ENCODE assay signal across 12 cellular contexts in the genomic region with DNA sequence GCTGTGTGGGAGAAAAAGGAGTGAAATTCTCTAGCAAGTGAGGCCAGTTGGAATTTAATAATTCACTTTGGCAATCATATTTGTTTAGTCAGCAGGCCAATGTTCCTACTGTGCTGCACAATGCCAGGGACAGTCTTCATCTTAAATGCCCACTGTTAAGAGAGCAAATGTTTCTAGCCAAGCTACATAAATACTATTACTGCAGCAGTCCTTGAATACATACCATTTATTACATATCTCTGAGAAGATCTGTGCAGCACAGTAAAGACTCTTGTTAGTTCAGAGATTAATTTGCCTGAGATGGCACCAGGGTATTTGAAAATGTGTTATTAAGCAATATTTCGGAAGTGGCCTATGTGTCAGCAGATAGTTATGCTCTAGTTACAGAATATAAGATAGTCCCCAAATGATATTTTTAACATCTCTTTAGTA.
DNase-seq lines count a peak whose midpoint lies in the region; ATAC-seq and TF ChIP-seq lines count a peak whose summit lies in the region.
"Had no signal": no experiment of that assay in that cellular context is flagged by ENCODE, and none has a peak within 500 bp of the region (broad histone marks: within the 10 kb centered on the region; RNA-seq: fewer than 3 reads in every experiment).

No MANE protein-coding gene starts in this region.

- peaks cover 52% of the 10 kb centered on the region for H3K4me1 Mint-ChIP-seq in brain
- H3K4me1 Mint-ChIP-seq in CD4-positive, alpha-beta memory T cell: no peaks in the 10 kb centered on the region

- intact Hi-C loops in upper lobe of right lung (cut with DNase I): no loop called here
- intact Hi-C loops in CD4-positive, alpha-beta memory T cell (cut with micrococcal nuclease): no loop called here

- no peak overlapping the region for H3K4me3 ChIP-seq in upper lobe of right lung
- H3K4me3 ChIP-seq in CD4-positive, alpha-beta memory T cell (ENCODE audit: low read length in 2 of 2): no peak overlapping the region

- TF ChIP-seq CTCF in brain (conservative IDR thresholded peaks at IDR 0.05) (no peak), upper lobe of right lung (IDR thresholded peaks at IDR 0.05) (no peak)

- H3K4me3 Mint-ChIP-seq in brain: no peak overlapping the region
- H3K4me3 Mint-ChIP-seq in CD4-positive, alpha-beta memory T cell: no peak overlapping the region

- H3K36me3 Mint-ChIP-seq in brain: peaks cover 18% of the 10 kb centered on the region
- H3K36me3 Mint-ChIP-seq in CD4-positive, alpha-beta memory T cell: no peaks in the 10 kb centered on the region

- H3K9me3 ChIP-seq in upper lobe of right lung: no peaks in the 10 kb centered on the region
- no peaks in the 10 kb centered on the region for H3K9me3 ChIP-seq in CD4-positive, alpha-beta memory T cell (ENCODE audit: control insufficient read depth in 1 of 2, low read length in 2 of 2)

- peaks cover 41% of the 10 kb centered on the region for H3K4me1 ChIP-seq in upper lobe of right lung
- H3K4me1 ChIP-seq in CD4-positive, alpha-beta memory T cell (ENCODE audit: insufficient read depth, low read length): no peaks in the 10 kb centered on the region

- POLR2A ChIA-PET in CD4-positive, alpha-beta memory T cell (lab: Charles Lee; ENCODE audit: partially characterized antibody): no interaction called here

- H3K27me3 Mint-ChIP-seq in brain: no peaks in the 10 kb centered on the region
- peaks cover 9 to 11% of the 10 kb centered on the region in 2 donors for H3K27me3 Mint-ChIP-seq in CD4-positive, alpha-beta memory T cell

- DNase-seq in NCI-H510A treated with DMSO at 0.1 percent for 48 hours (lab: John Stamatoyannopoulos, UW) (peak; percentile 5), NCI-H510A (lab: John Stamatoyannopoulos, UW) (no peak), iris pigment epithelial cell (ENCODE audit: low read depth) (peak; percentile 83), upper lobe of right lung (no peak), COLO668 (lab: John Stamatoyannopoulos, UW; ENCODE audit: unreplicated experiment) (no peak), SW480 (ENCODE audit: low spot score) (no peak)
- no peak for DNase-seq in CD4-positive, alpha-beta memory T cell
- DNase-seq: activated T-cell treated with anti-CD3 and anti-CD28 coated beads, Interleukin-2, amount 50 U/mL, for 48 hours; NCI-H2029; stimulated activated CD4-positive, alpha-beta T cell treated with anti-CD3 and anti-CD28 coated beads, Interleukin-2, amount 100 ng/mL, for 24 hours; T-helper 9 cell had no signal

- H3K36me3 ChIP-seq in upper lobe of right lung: peaks cover 15% of the 10 kb centered on the region
- H3K36me3 ChIP-seq in CD4-positive, alpha-beta memory T cell (ENCODE audit: insufficient read depth, low read length): no peaks in the 10 kb centered on the region

- H3K9me3 Mint-ChIP-seq in brain: no peaks in the 10 kb centered on the region
- no peaks in the 10 kb centered on the region for H3K9me3 Mint-ChIP-seq in CD4-positive, alpha-beta memory T cell

- peak overlapping the region; percentile 53 for H3K27ac ChIP-seq in upper lobe of right lung
- no peak overlapping the region for H3K27ac ChIP-seq in CD4-positive, alpha-beta memory T cell (ENCODE audit: low read depth, low read length)

- CTCF ChIA-PET in CD4-positive, alpha-beta memory T cell (lab: Charles Lee; ENCODE audit: partially characterized antibody): no interaction called here

- H3K27ac Mint-ChIP-seq in brain: peak overlapping the region in 3 of 5 experiments; percentile 53 to 70 (median 61)
- H3K27ac Mint-ChIP-seq in CD4-positive, alpha-beta memory T cell: no peak overlapping the region

- ATAC-seq in upper lobe of right lung: peak; percentile 45

- H3K27me3 ChIP-seq in upper lobe of right lung: no peaks in the 10 kb centered on the region
- no peaks in the 10 kb centered on the region for H3K27me3 ChIP-seq in CD4-positive, alpha-beta memory T cell (ENCODE audit: insufficient read depth, low read length)

Comparison
In these comparisons a context has a peak if more than half of its experiments do, and no peak if none do; other contexts are left out.
1. DNase-seq: peak in NCI-H510A treated with DMSO at 0.1 percent for 48 hours (single experiment) and iris pigment epithelial cell (single experiment); none in NCI-H510A (single experiment), upper lobe of right lung (single experiment), CD4-positive, alpha-beta memory T cell (0 of 5), COLO668 (single experiment) and SW480 (single experiment).
2. H3K27ac Mint-ChIP-seq: peak in brain (3 of 5); none in CD4-positive, alpha-beta memory T cell (0 of 7).